In the genomic region with DNA sequence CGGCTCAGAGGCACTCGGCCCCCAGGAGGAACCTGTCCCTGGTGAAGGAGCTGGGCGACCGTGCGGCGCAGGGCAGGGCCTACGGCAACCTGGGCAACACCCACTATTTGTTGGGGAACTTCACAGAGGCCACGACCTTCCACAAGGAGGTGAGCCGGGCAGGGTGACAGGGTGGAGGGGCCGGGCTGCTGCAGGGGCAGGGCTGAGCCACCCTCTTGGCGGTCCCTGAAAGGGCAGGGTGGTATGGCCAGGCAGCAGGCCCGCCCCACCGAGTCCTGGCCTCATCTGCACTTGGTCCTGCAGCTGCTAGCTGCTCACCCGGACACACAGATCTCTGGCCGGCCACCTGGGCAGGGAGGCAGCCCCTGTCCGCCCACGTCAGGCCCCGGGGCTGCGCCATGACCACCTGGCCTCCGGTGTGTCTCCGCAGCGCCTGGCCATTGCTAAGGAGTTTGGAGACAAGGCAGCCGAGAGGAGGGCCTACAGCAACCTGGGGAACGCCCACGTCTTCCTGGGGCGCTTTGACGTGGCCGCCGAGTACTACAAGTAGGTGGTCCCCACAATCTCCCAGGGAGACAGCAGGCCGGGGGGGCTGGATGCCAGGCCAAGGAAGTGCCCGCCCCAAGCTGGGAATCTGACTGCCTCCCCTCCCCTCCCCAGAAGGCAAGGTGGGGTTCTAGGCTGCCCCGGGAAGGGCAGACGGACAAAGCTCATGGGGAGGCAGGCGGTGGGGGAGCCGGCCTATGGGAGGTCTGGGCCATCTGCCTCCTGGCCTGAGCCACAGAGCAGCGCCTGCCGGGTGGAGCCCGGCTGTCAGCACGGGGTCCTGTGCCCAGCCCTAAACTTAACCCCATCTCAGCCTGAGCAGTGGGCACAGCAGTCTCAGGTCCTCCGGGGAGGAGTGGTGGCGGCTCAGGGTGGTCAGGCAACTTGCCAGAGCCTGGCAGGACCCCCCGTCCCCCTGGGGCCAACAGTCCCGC, we compare ENCODE assay signal across 1 cellular context.
TF ChIP-seq lines count a peak whose summit lies in the region.

No MANE protein-coding gene starts in this region.

TF ChIP-seq in IMR-90, 13 proteins besides CTCF, POLR2A, EP300 and RAD21 (continued from another document):
- TF ChIP-seq, protein P1, sequence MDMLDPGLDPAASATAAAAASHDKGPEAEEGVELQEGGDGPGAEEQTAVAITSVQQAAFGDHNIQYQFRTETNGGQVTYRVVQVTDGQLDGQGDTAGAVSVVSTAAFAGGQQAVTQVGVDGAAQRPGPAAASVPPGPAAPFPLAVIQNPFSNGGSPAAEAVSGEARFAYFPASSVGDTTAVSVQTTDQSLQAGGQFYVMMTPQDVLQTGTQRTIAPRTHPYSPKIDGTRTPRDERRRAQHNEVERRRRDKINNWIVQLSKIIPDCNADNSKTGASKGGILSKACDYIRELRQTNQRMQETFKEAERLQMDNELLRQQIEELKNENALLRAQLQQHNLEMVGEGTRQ (IDR thresholded peaks at IDR 0.05; ENCODE audit: low read depth, low read length), result no peak
- TF ChIP-seq CHD1 (IDR thresholded peaks at IDR 0.05; ENCODE audit: low read depth, low read length) (no peak), MAZ (IDR thresholded peaks at IDR 0.05; ENCODE audit: borderline replicate concordance, low read depth, low read length) (no peak)
